Comparison of ENCODE assay signal across 15 cellular contexts in genomic region chr14:94388027-94388895, GRCh38. TPM values are rescaled to one million over a fixed set of nuclear protein-coding genes. Genes with fewer than 3 reads are reported as not detected.
DNase-seq lines count a peak whose midpoint lies in the region; ATAC-seq and TF ChIP-seq lines count a peak whose summit lies in the region.
"Had no signal": no experiment of that assay in that cellular context is flagged by ENCODE, and none has a peak within 500 bp of the region (broad histone marks: within the 10 kb centered on the region; RNA-seq: fewer than 3 reads in every experiment).

TSS of gene SERPINA1 (minus strand) at chr14:94388602. CDS start at chr14:94383237, 5,365 bp downstream.

- H3K27ac Mint-ChIP-seq in naive thymus-derived CD4-positive, alpha-beta T cell, result no peak within 1 kb of the TSS
- H3K27ac Mint-ChIP-seq: nephron progenitor cell had no signal

- no peaks in the 10 kb centered on the region for H3K9me3 ChIP-seq in RWPE2 (ENCODE audit: severe bottlenecking)
- no peaks in the 10 kb centered on the region for H3K9me3 ChIP-seq in sigmoid colon
- no peaks in the 10 kb centered on the region for H3K9me3 ChIP-seq in naive thymus-derived CD4-positive, alpha-beta T cell (ENCODE audit: control insufficient read depth in 2 of 3, low read length in 3 of 3)

- no peaks in the 10 kb centered on the region for H3K36me3 ChIP-seq in RWPE2 (ENCODE audit: low read depth)
- H3K36me3 ChIP-seq in sigmoid colon, result no peaks in the 10 kb centered on the region
- no peaks in the 10 kb centered on the region for H3K36me3 ChIP-seq in naive thymus-derived CD4-positive, alpha-beta T cell (ENCODE audit: control insufficient read depth in 2 of 3, insufficient read depth in 3 of 3, low read length in 3 of 3)

- intact Hi-C loops in sigmoid colon (cut with DNase I), result no loop called here
- intact Hi-C loops in naive thymus-derived CD4-positive, alpha-beta T cell (cut with micrococcal nuclease), result no loop called here

- peak within 1 kb of the TSS; percentile 71 for H3K27ac ChIP-seq in RWPE2 (ENCODE audit: poor library complexity, severe bottlenecking)
- H3K27ac ChIP-seq in foreskin keratinocyte, result no peak within 1 kb of the TSS
- H3K27ac ChIP-seq in sigmoid colon, result no peak within 1 kb of the TSS
- no peak within 1 kb of the TSS for H3K27ac ChIP-seq in naive thymus-derived CD4-positive, alpha-beta T cell (ENCODE audit: low read depth, low read length)

- no peak for TF ChIP-seq EP300 in sigmoid colon (IDR thresholded peaks at IDR 0.05)

- H3K27me3 ChIP-seq in RWPE2 (ENCODE audit: insufficient read depth, poor library complexity, severe bottlenecking) (no peaks in the 10 kb centered on the region), foreskin keratinocyte (no peaks in the 10 kb centered on the region), sigmoid colon (peaks cover 0 to 4% (median 0%) of the 10 kb centered on the region in 3 donors)
- H3K27me3 ChIP-seq in naive thymus-derived CD4-positive, alpha-beta T cell (ENCODE audit: control insufficient read depth in 2 of 2, insufficient read depth in 2 of 2, low read length in 2 of 2), result no peaks in the 10 kb centered on the region

- POLR2A ChIA-PET in naive thymus-derived CD4-positive, alpha-beta T cell (lab: Charles Lee), result no interaction called here

- CTCF ChIA-PET in naive thymus-derived CD4-positive, alpha-beta T cell (lab: Charles Lee), result no interaction called here

- DNase-seq in H4 (ENCODE audit: low spot score), result peak; percentile 47
- DNase-seq in RWPE2 (ENCODE audit: low spot score), result peak; percentile 89
- DNase-seq in foreskin keratinocyte, result peak; percentile 29 to 45
- peak; percentile 52 for DNase-seq in sigmoid colon
- DNase-seq in naive thymus-derived CD4-positive, alpha-beta T cell, result no peak
- DNase-seq: activated CD4-positive, CD25-positive, alpha-beta regulatory T cell; activated naive CD4-positive, alpha-beta T cell; CD8-positive, alpha-beta memory T cell; KBM-7; nephron progenitor cell; SIG-M5; stimulated activated CD4-positive, alpha-beta T cell treated with anti-CD3 and anti-CD28 coated beads, Interleukin-2, amount 100 ng/mL, for 24 hours had no signal

- TF ChIP-seq CTCF in RWPE2 (IDR thresholded peaks at IDR 0.05; ENCODE audit: poor library complexity, severe bottlenecking), result no peak
- no peak for TF ChIP-seq CTCF in foreskin keratinocyte (conservative IDR thresholded peaks at IDR 0.05)
- no peak for TF ChIP-seq CTCF in sigmoid colon (IDR thresholded peaks at IDR 0.05)

- no peaks in the 10 kb centered on the region for H3K9me3 Mint-ChIP-seq in naive thymus-derived CD4-positive, alpha-beta T cell
- H3K9me3 Mint-ChIP-seq: CD8-positive, alpha-beta memory T cell; nephron progenitor cell had no signal

- ATAC-seq in RWPE2 (ENCODE audit: low read depth) (peak; percentile 87), foreskin keratinocyte (peak; percentile 66), GM21723 (IDR thresholded peaks at IDR 0.05; ENCODE audit: unreplicated experiment) (no peak), HG02840 (IDR thresholded peaks at IDR 0.05; ENCODE audit: low FRiP score, unreplicated experiment) (no peak), HG03097 (IDR thresholded peaks at IDR 0.05; ENCODE audit: low FRiP score, unreplicated experiment) (no peak)
- ATAC-seq in naive thymus-derived CD4-positive, alpha-beta T cell, result no peak

- no peaks in the 10 kb centered on the region for H3K27me3 Mint-ChIP-seq in naive thymus-derived CD4-positive, alpha-beta T cell

- 84 to 85% methylated on average over 21 of the region's 21 CpGs for WGBS in sigmoid colon, 2 donors

- peaks cover 0 to 27% (median 16%) of the 10 kb centered on the region in 7 donors for H3K4me1 Mint-ChIP-seq in naive thymus-derived CD4-positive, alpha-beta T cell

- no peaks in the 10 kb centered on the region for H3K36me3 Mint-ChIP-seq in naive thymus-derived CD4-positive, alpha-beta T cell
- H3K36me3 Mint-ChIP-seq: CD8-positive, alpha-beta memory T cell had no signal

- no peak within 1 kb of the TSS for H3K4me3 Mint-ChIP-seq in naive thymus-derived CD4-positive, alpha-beta T cell
- H3K4me3 Mint-ChIP-seq: CD8-positive, alpha-beta memory T cell; nephron progenitor cell had no signal

- no peak within 1 kb of the TSS for H3K4me3 ChIP-seq in RWPE2 (ENCODE audit: severe bottlenecking)
- no peak within 1 kb of the TSS for H3K4me3 ChIP-seq in sigmoid colon
- no peak within 1 kb of the TSS for H3K4me3 ChIP-seq in naive thymus-derived CD4-positive, alpha-beta T cell (ENCODE audit: low read length)

- TF ChIP-seq POLR2A in sigmoid colon (IDR thresholded peaks at IDR 0.05), result no peak

- peaks cover 37% of the 10 kb centered on the region for H3K4me1 ChIP-seq in RWPE2 (ENCODE audit: insufficient read depth, poor library complexity, severe bottlenecking)
- H3K4me1 ChIP-seq in foreskin keratinocyte, result no peaks in the 10 kb centered on the region
- H3K4me1 ChIP-seq in sigmoid colon, result peaks cover 0 to 6% (median 0%) of the 10 kb centered on the region in 4 donors
- no peaks in the 10 kb centered on the region for H3K4me1 ChIP-seq in naive thymus-derived CD4-positive, alpha-beta T cell (ENCODE audit: control insufficient read depth in 2 of 2, insufficient read depth in 2 of 2, low read length in 2 of 2)

RNA-seq across cellular contexts. Expression of gene SERPINA1, which starts in this region (rescaled TPM):
- 0.99 and 3.2 TPM in 2 replicates for total RNA-seq in H4 (2014; rRNA removed; shearing (Covaris generic))
- total RNA-seq in foreskin keratinocyte (0.14 and 0.20 TPM in 2 replicates), sigmoid colon (10 to 100 TPM in 1 of 4 donors, 1 to 10 TPM in 3; 1.9 to 26.6 (median 5.8) TPM)
- polyA plus RNA-seq in foreskin keratinocyte (0.12 and 0.39 TPM in 2 replicates), sigmoid colon (100 to 1,000 TPM; 103 to 134 (median 103) TPM)
- total RNA-seq in naive thymus-derived CD4-positive, alpha-beta T cell, result 100 to 1,000 TPM in 1 of 5 experiments, 10 to 100 TPM in 1, under 1 TPM in 3; 0.44 to 300 (median 0.68) TPM
- under 1 TPM; 0.59 to 0.80 TPM for polyA plus RNA-seq in naive thymus-derived CD4-positive, alpha-beta T cell
- polyA plus RNA-seq: CD8-positive, alpha-beta memory T cell had no signal

Comparison
In these comparisons a context has a peak if more than half of its experiments do, and no peak if none do; other contexts are left out.
1. RNA of gene SERPINA1 (polyA plus RNA-seq): 103 to 134 TPM in sigmoid colon; 0.59 to 0.80 TPM in naive thymus-derived CD4-positive, alpha-beta T cell and 0.12 to 0.39 TPM in foreskin keratinocyte; every median in the first group is over 10 times any median in the second.
2. Peak in DNase-seq and ATAC-seq in foreskin keratinocyte; RNA of the gene not detected or under 1 TPM.
3. DNase-seq: peak in H4 (single experiment), RWPE2 (single experiment) and sigmoid colon (single experiment); none in naive thymus-derived CD4-positive, alpha-beta T cell (0 of 9).